ENCODE assay signal across 8 cellular contexts in genomic region chr16:84013787-84014569, GRCh38. TPM values are rescaled to one million over a fixed set of nuclear protein-coding genes. Genes with fewer than 3 reads are reported as not detected.
DNase-seq lines count a peak whose midpoint lies in the region; ATAC-seq lines count a peak whose summit lies in the region.

No MANE protein-coding gene starts in this region.

- peak; percentile 86 for ATAC-seq in GM21825 (IDR thresholded peaks at IDR 0.05; ENCODE audit: unreplicated experiment)

- peak; percentile 9 for DNase-seq in GDM1 (lab: John Stamatoyannopoulos, UW)
- peak; percentile 96 for DNase-seq in KBM-7
- DNase-seq in SK-MEL-5 (ENCODE audit: low read depth, low spot score): peak; percentile 90
- DNase-seq in activated naive CD4-positive, alpha-beta T cell treated with anti-CD3 and anti-CD28 coated beads, Interleukin-2, amount 50 U/mL, for 16 hours: peak; percentile 52
- peak; percentile 83 for DNase-seq in iris pigment epithelial cell (ENCODE audit: low read depth)
- peak; percentile 39 to 76 for DNase-seq in stimulated activated CD8-positive, alpha-beta memory T cell treated with anti-CD3 and anti-CD28 coated beads, Interleukin-2, amount 100 ng/mL, for 48 hours (ENCODE audit: low read depth in 2 of 2)
- no peak for DNase-seq in cerebellar nuclear complex (lab: John Stamatoyannopoulos, UW)

- in situ Hi-C loops in KBM-7 (cut with MboI; ENCODE audit: low pct_unique_long_range_greater_than_20kb, low sequenced_read_pairs): no loop called here
- in situ Hi-C loops in SK-MEL-5 (cut with HindIII; ENCODE audit: low pct_unique_long_range_greater_than_20kb, low sequenced_read_pairs): no loop called here

RNA-seq across cellular contexts. Expression of gene SLC38A8, which starts 28.6 kb away (rescaled TPM):
- 9.0 and 11.7 TPM in 2 replicates for total RNA-seq in SK-MEL-5 (2014; rRNA removed; shearing (Covaris generic))
- polyA plus RNA-seq in SK-MEL-5 (2015; cell fraction: cytosol; rRNA removed): 4.4 and 6.8 TPM in 2 replicates
- 0.63 and 2.4 TPM in 2 replicates for polyA plus RNA-seq in SK-MEL-5 (2015; cell fraction: nucleus; rRNA removed)

RNA-seq across cellular contexts. Expression of gene NECAB2, which starts 45.9 kb away (rescaled TPM):
- total RNA-seq in SK-MEL-5 (2014; rRNA removed; shearing (Covaris generic)): 0.43 TPM in 1 of 2 replicates, not detected in the other
- 0.33 and 0.94 TPM in 2 replicates for polyA plus RNA-seq in SK-MEL-5 (2015; cell fraction: cytosol; rRNA removed)
- polyA plus RNA-seq in SK-MEL-5 (2015; cell fraction: nucleus; rRNA removed): 5.6 and 20.0 TPM in 2 replicates

Comparison
In these comparisons a context has a peak if more than half of its experiments do, and no peak if none do; other contexts are left out.
1. DNase-seq: peak in GDM1 (single experiment), KBM-7 (single experiment), SK-MEL-5 (single experiment), activated naive CD4-positive, alpha-beta T cell treated with anti-CD3 and anti-CD28 coated beads, Interleukin-2, amount 50 U/mL, for 16 hours (single experiment), iris pigment epithelial cell (single experiment) and stimulated activated CD8-positive, alpha-beta memory T cell treated with anti-CD3 and anti-CD28 coated beads, Interleukin-2, amount 100 ng/mL, for 48 hours (2 of 2); none in cerebellar nuclear complex (0 of 2).